ENCODE assay signal across 8 cellular contexts in genomic region chr2:178478102-178478441, GRCh38. TPM values are rescaled to one million over a fixed set of nuclear protein-coding genes. Genes with fewer than 3 reads are reported as not detected.
DNase-seq lines count a peak whose midpoint lies in the region; ATAC-seq lines count a peak whose summit lies in the region.

No MANE protein-coding gene starts in this region.

- no peaks in the 10 kb centered on the region for H3K27me3 Mint-ChIP-seq in activated CD4-positive, alpha-beta memory T cell treated with anti-CD3 and anti-CD28 coated beads for 36 hours

- ATAC-seq in HG02852 (IDR thresholded peaks at IDR 0.05; ENCODE audit: unreplicated experiment) (peak; percentile 0), HG03159 (IDR thresholded peaks at IDR 0.05; ENCODE audit: unreplicated experiment) (no peak)
- no peak for ATAC-seq in stimulated activated effector memory CD8-positive, alpha-beta T cell treated with anti-CD3 and anti-CD28 coated beads, Interleukin-12 subunit alpha, Interleukin-12 subunit beta, amount 100 ng/mL, for 72 hours

- CTCF ChIA-PET in activated CD4-positive, alpha-beta memory T cell treated with anti-CD3 and anti-CD28 coated beads for 36 hours (lab: Charles Lee): no interaction called here

- no peaks in the 10 kb centered on the region for H3K36me3 Mint-ChIP-seq in activated CD4-positive, alpha-beta memory T cell treated with anti-CD3 and anti-CD28 coated beads for 36 hours
- H3K36me3 Mint-ChIP-seq in stimulated activated effector memory CD8-positive, alpha-beta T cell treated with anti-CD3 and anti-CD28 coated beads, Interleukin-12 subunit alpha, Interleukin-12 subunit beta, amount 100 ng/mL, for 72 hours: peaks cover 12% of the 10 kb centered on the region

- H3K9me3 Mint-ChIP-seq in activated CD4-positive, alpha-beta memory T cell treated with anti-CD3 and anti-CD28 coated beads for 36 hours: no peaks in the 10 kb centered on the region
- H3K9me3 Mint-ChIP-seq in stimulated activated effector memory CD8-positive, alpha-beta T cell treated with anti-CD3 and anti-CD28 coated beads, Interleukin-12 subunit alpha, Interleukin-12 subunit beta, amount 100 ng/mL, for 72 hours: no peaks in the 10 kb centered on the region

- POLR2A ChIA-PET in activated CD4-positive, alpha-beta memory T cell treated with anti-CD3 and anti-CD28 coated beads for 36 hours (lab: Charles Lee): no interaction called here

- H3K4me3 Mint-ChIP-seq in activated CD4-positive, alpha-beta memory T cell treated with anti-CD3 and anti-CD28 coated beads for 36 hours: peak overlapping the region; percentile 97
- H3K4me3 Mint-ChIP-seq in stimulated activated effector memory CD8-positive, alpha-beta T cell treated with anti-CD3 and anti-CD28 coated beads, Interleukin-12 subunit alpha, Interleukin-12 subunit beta, amount 100 ng/mL, for 72 hours: peak overlapping the region; percentile 97

- peak overlapping the region; percentile 83 for H3K4me3 ChIP-seq in iPS-11a (ENCODE audit: low read depth, low read length)

- H3K4me1 Mint-ChIP-seq in activated CD4-positive, alpha-beta memory T cell treated with anti-CD3 and anti-CD28 coated beads for 36 hours (ENCODE audit: low read depth): peaks cover 33% of the 10 kb centered on the region
- H3K4me1 Mint-ChIP-seq in stimulated activated effector memory CD8-positive, alpha-beta T cell treated with anti-CD3 and anti-CD28 coated beads, Interleukin-12 subunit alpha, Interleukin-12 subunit beta, amount 100 ng/mL, for 72 hours: peaks cover 35% of the 10 kb centered on the region

- peak overlapping the region; percentile 97 for H3K27ac Mint-ChIP-seq in activated CD4-positive, alpha-beta memory T cell treated with anti-CD3 and anti-CD28 coated beads for 36 hours
- peak overlapping the region; percentile 97 for H3K27ac Mint-ChIP-seq in stimulated activated effector memory CD8-positive, alpha-beta T cell treated with anti-CD3 and anti-CD28 coated beads, Interleukin-12 subunit alpha, Interleukin-12 subunit beta, amount 100 ng/mL, for 72 hours

- intact Hi-C loops in activated CD4-positive, alpha-beta memory T cell treated with anti-CD3 and anti-CD28 coated beads for 36 hours (cut with micrococcal nuclease): loop anchor here (1.0 to 10.0 kb wide), 6 partner anchors 27 to 417 kb away; partner anchors contain the start of genes PJVK and PRKRA

- peak; percentile 59 for DNase-seq in DMS 273 (lab: John Stamatoyannopoulos, UW; ENCODE audit: unreplicated experiment)
- no peak for DNase-seq in DMS 273 treated with DMSO at 0.1 percent for 48 hours (lab: John Stamatoyannopoulos, UW)
- peak; percentile 17 for DNase-seq in activated CD4-positive, alpha-beta memory T cell treated with anti-CD3 and anti-CD28 coated beads for 36 hours
- DNase-seq in stimulated activated effector memory CD8-positive, alpha-beta T cell treated with anti-CD3 and anti-CD28 coated beads, Interleukin-12 subunit alpha, Interleukin-12 subunit beta, amount 100 ng/mL, for 72 hours (ENCODE audit: low spot score in 2 of 2): peak in 1 of 2 donors; percentile 6
- DNase-seq in NCI-H187 treated with DMSO at 0.1 percent for 48 hours (lab: John Stamatoyannopoulos, UW): no peak

RNA-seq across cellular contexts. Expression of gene FKBP7, which starts 0.3 kb away (rescaled TPM):
- total RNA-seq in activated CD4-positive, alpha-beta memory T cell treated with anti-CD3 and anti-CD28 coated beads for 36 hours: 1 to 10 TPM; 2.8 to 2.9 TPM

RNA-seq across cellular contexts. Expression of gene PLEKHA3, which starts 2.2 kb away (rescaled TPM):
- total RNA-seq in activated CD4-positive, alpha-beta memory T cell treated with anti-CD3 and anti-CD28 coated beads for 36 hours: 10 to 100 TPM; 22.8 to 27.5 TPM

RNA-seq across cellular contexts. Expression of gene PJVK, which starts 26.9 kb away (rescaled TPM):
- total RNA-seq in activated CD4-positive, alpha-beta memory T cell treated with anti-CD3 and anti-CD28 coated beads for 36 hours: 1 to 10 TPM; 2.3 to 3.0 TPM

RNA-seq across cellular contexts. Expression of gene PRKRA, which starts 27.1 kb away (rescaled TPM):
- total RNA-seq in activated CD4-positive, alpha-beta memory T cell treated with anti-CD3 and anti-CD28 coated beads for 36 hours: 10 to 100 TPM; 56.3 to 60.3 TPM

Comparison
In these comparisons a context has a peak if more than half of its experiments do, and no peak if none do; other contexts are left out.
1. DNase-seq: peak in DMS 273 (single experiment) and activated CD4-positive, alpha-beta memory T cell treated with anti-CD3 and anti-CD28 coated beads for 36 hours (single experiment); none in DMS 273 treated with DMSO at 0.1 percent for 48 hours (single experiment) and NCI-H187 treated with DMSO at 0.1 percent for 48 hours (single experiment).